21 cellular contexts compared by ENCODE assay signal in genomic region chr3:67495751-67496150, GRCh38.
DNase-seq lines count a peak whose midpoint lies in the region; ATAC-seq and TF ChIP-seq lines count a peak whose summit lies in the region.
"Had no signal": no experiment of that assay in that cellular context is flagged by ENCODE, and none has a peak within 500 bp of the region (broad histone marks: within the 10 kb centered on the region; RNA-seq: fewer than 3 reads in every experiment).

No MANE protein-coding gene starts in this region.

- TF ChIP-seq CTCF in CD8-positive, alpha-beta T cell (IDR thresholded peaks at IDR 0.05): no peak
- TF ChIP-seq CTCF in retinal pigment epithelial cell (conservative IDR thresholded peaks at IDR 0.05; ENCODE audit: low read depth, low read length) (no peak), glutamatergic neuron (IDR thresholded peaks at IDR 0.05; ENCODE audit: partially characterized antibody, unreplicated experiment) (no peak)

- ATAC-seq in CD8-positive, alpha-beta T cell: no peak
- no peak for ATAC-seq in central memory CD8-positive, alpha-beta T cell (replicated peaks; ENCODE audit: extremely low read depth, poor library complexity, severe bottlenecking)
- ATAC-seq: PC-3 had no signal

- no peaks in the 10 kb centered on the region for H3K27me3 ChIP-seq in CD8-positive, alpha-beta T cell (ENCODE audit: insufficient read depth, low read length)
- H3K27me3 ChIP-seq: BE2C had no signal

- H3K27me3 Mint-ChIP-seq in CD8-positive, alpha-beta T cell (ENCODE audit: low read depth): no peaks in the 10 kb centered on the region
- no peaks in the 10 kb centered on the region for H3K27me3 Mint-ChIP-seq in central memory CD8-positive, alpha-beta T cell
- no peaks in the 10 kb centered on the region for H3K27me3 Mint-ChIP-seq in glutamatergic neuron (ENCODE audit: unreplicated experiment)

- H3K4me3 Mint-ChIP-seq in CD8-positive, alpha-beta T cell: no peak overlapping the region
- no peak overlapping the region for H3K4me3 Mint-ChIP-seq in central memory CD8-positive, alpha-beta T cell
- no peak overlapping the region for H3K4me3 Mint-ChIP-seq in glutamatergic neuron (ENCODE audit: unreplicated experiment)
- H3K4me3 Mint-ChIP-seq: CD14-positive monocyte had no signal

- H3K4me1 Mint-ChIP-seq in CD8-positive, alpha-beta T cell (ENCODE audit: low read depth): peaks cover under 1% of the 10 kb centered on the region
- H3K4me1 Mint-ChIP-seq in central memory CD8-positive, alpha-beta T cell: no peaks in the 10 kb centered on the region
- H3K4me1 Mint-ChIP-seq in glutamatergic neuron (ENCODE audit: low read depth, unreplicated experiment): no peaks in the 10 kb centered on the region
- H3K4me1 Mint-ChIP-seq: CD14-positive monocyte had no signal

- peaks cover 9% of the 10 kb centered on the region for H3K36me3 ChIP-seq in CD8-positive, alpha-beta T cell (ENCODE audit: insufficient read depth, low read length)
- H3K36me3 ChIP-seq: BE2C had no signal

- peaks cover 75% of the 10 kb centered on the region for H3K36me3 Mint-ChIP-seq in CD8-positive, alpha-beta T cell
- peaks cover 34% of the 10 kb centered on the region for H3K36me3 Mint-ChIP-seq in central memory CD8-positive, alpha-beta T cell (ENCODE audit: insufficient read depth)
- no peaks in the 10 kb centered on the region for H3K36me3 Mint-ChIP-seq in glutamatergic neuron (ENCODE audit: unreplicated experiment)

- H3K4me1 ChIP-seq in CD8-positive, alpha-beta T cell (ENCODE audit: insufficient read depth, low read length): no peaks in the 10 kb centered on the region
- H3K4me1 ChIP-seq: BE2C had no signal

- peak overlapping the region; percentile 11 for H3K27ac Mint-ChIP-seq in CD8-positive, alpha-beta T cell
- peak overlapping the region; percentile 49 for H3K27ac Mint-ChIP-seq in central memory CD8-positive, alpha-beta T cell (ENCODE audit: low read depth)
- no peak overlapping the region for H3K27ac Mint-ChIP-seq in glutamatergic neuron (ENCODE audit: unreplicated experiment)

- no peak for DNase-seq in CD8-positive, alpha-beta T cell
- no peak for DNase-seq in central memory CD8-positive, alpha-beta T cell (ENCODE audit: low spot score in 2 of 2)
- DNase-seq in glomerular endothelial cell (ENCODE audit: extremely low read depth, low read depth, low spot score) (peak; percentile 10), retinal pigment epithelial cell (ENCODE audit: low read depth) (peak; percentile 21), NOMO-1 treated with DMSO at 0.1 percent for 48 hours (lab: John Stamatoyannopoulos, UW; ENCODE audit: unreplicated experiment) (no peak), glutamatergic neuron (no peak)
- DNase-seq in activated naive CD4-positive, alpha-beta T cell treated with anti-CD3 and anti-CD28 coated beads, Interleukin-2, amount 50 U/mL, for 16 hours: no peak
- DNase-seq: BE2C, Calu3, DMS79 treated with DMSO at 0.1 percent for 48 hours, Karpas-422, NCI-H1092, NCI-H1417 treated with DMSO at 0.1 percent for 48 hours, NCI-H187, NCI-H2081 treated with DMSO at 0.1 percent for 48 hours, NCI-H524, NCI-H774, PC-3 had no signal

- H3K9me3 ChIP-seq in CD8-positive, alpha-beta T cell (ENCODE audit: low read length): no peaks in the 10 kb centered on the region
- H3K9me3 ChIP-seq: BE2C had no signal

- CTCF ChIA-PET in CD8-positive, alpha-beta T cell (lab: Charles Lee): no interaction called here

- no peak overlapping the region for H3K27ac ChIP-seq in CD8-positive, alpha-beta T cell (ENCODE audit: low read depth, low read length)
- H3K27ac ChIP-seq: 22Rv1, HL-60 had no signal

- intact Hi-C loops in CD8-positive, alpha-beta T cell (cut with DNase I, micrococcal nuclease): no loop called here

- POLR2A ChIA-PET in CD8-positive, alpha-beta T cell (lab: Charles Lee): interaction anchor here (1.2 kb wide), 1 partner anchor 11 kb away, joined by 3 read pairs; no protein-coding TSS in a partner anchor

- no peak overlapping the region for H3K4me3 ChIP-seq in CD8-positive, alpha-beta T cell (ENCODE audit: low read depth, low read length)
- H3K4me3 ChIP-seq in retinal pigment epithelial cell (ENCODE audit: low read length): no peak overlapping the region

- no peaks in the 10 kb centered on the region for H3K9me3 Mint-ChIP-seq in CD8-positive, alpha-beta T cell
- H3K9me3 Mint-ChIP-seq in central memory CD8-positive, alpha-beta T cell: no peaks in the 10 kb centered on the region
- H3K9me3 Mint-ChIP-seq in glutamatergic neuron (ENCODE audit: unreplicated experiment): no peaks in the 10 kb centered on the region

Comparison
In these comparisons a context has a peak if more than half of its experiments do, and no peak if none do; other contexts are left out.
1. DNase-seq: peak in glomerular endothelial cell (single experiment) and retinal pigment epithelial cell (single experiment); none in CD8-positive, alpha-beta T cell (0 of 7), central memory CD8-positive, alpha-beta T cell (0 of 2), NOMO-1 treated with DMSO at 0.1 percent for 48 hours (single experiment), activated naive CD4-positive, alpha-beta T cell treated with anti-CD3 and anti-CD28 coated beads, Interleukin-2, amount 50 U/mL, for 16 hours (single experiment) and glutamatergic neuron (single experiment).